36 cellular contexts compared by ENCODE assay signal in the genomic region with DNA sequence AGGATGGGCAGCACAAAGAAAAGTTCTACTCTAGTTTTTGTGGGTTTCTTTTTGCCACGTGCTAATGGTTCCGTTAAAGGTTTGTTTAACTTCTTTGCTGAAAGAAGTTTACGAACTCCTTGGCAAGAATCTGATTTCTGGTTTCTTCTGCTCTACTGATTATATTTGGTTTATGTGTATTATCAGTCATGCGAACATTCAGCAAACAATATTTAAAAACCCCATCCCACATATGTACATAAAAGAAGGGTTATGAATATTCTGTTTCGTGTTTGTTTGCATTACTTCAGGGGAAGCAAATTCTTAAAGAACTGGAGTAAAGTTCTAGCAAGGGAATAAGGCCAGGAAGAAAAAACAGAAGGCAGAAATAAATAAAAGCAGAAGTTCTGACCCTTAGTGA.
"Had no signal": no experiment of that assay in that cellular context is flagged by ENCODE, and none has a peak within 500 bp of the region (broad histone marks: within the 10 kb centered on the region; RNA-seq: fewer than 3 reads in every experiment).

No MANE protein-coding gene starts in this region.

- H3K4me3 Mint-ChIP-seq: activated CD4-positive, alpha-beta memory T cell treated with anti-CD3 and anti-CD28 coated beads, Interleukin-2, amount 10 ng/mL, durations not matched to agents 7 days and 5 days; activated CD8-positive, alpha-beta memory T cell treated with anti-CD3 and anti-CD28 coated beads, Interleukin-2, amount 10 ng/mL, durations not matched to agents 7 days and 5 days; activated naive CD4-positive, alpha-beta T cell treated with anti-CD3 and anti-CD28 coated beads, Interleukin-2, amount 10 ng/mL, durations not matched to agents 7 days and 5 days; activated naive CD8-positive, alpha-beta T cell; activated naive CD8-positive, alpha-beta T cell treated with anti-CD3 and anti-CD28 coated beads, Interleukin-2, amount 50 U/mL, for 24 hours had no signal

- H3K27me3 ChIP-seq: brain microvascular endothelial cell, MG63, Peyer's patch had no signal

- H3K9me3 ChIP-seq: MG63, Peyer's patch had no signal

- H3K27ac ChIP-seq: brain microvascular endothelial cell, Peyer's patch, RWPE1, WERI-Rb-1 had no signal

- H3K4me1 ChIP-seq: Peyer's patch had no signal

- DNase-seq: activated CD4-positive, alpha-beta memory T cell treated with anti-CD3 and anti-CD28 coated beads, Interleukin-2, amount 10 ng/mL, durations not matched to agents 7 days and 5 days; activated CD4-positive, alpha-beta T cell treated with anti-CD3 and anti-CD28 coated beads for 1 hour; activated CD4-positive, alpha-beta T cell treated with anti-CD3 and anti-CD28 coated beads for 48 hours; activated CD4-positive, CD25-positive, alpha-beta regulatory T cell; activated CD8-positive, alpha-beta memory T cell treated with anti-CD3 and anti-CD28 coated beads for 24 hours; activated CD8-positive, alpha-beta memory T cell treated with anti-CD3 and anti-CD28 coated beads, Interleukin-2, amount 10 ng/mL, durations not matched to agents 7 days and 5 days; activated CD8-positive, alpha-beta memory T cell treated with anti-CD3 and anti-CD28 coated beads, Interleukin-2, amount 50 U/mL, for 48 hours; activated effector memory CD4-positive, alpha-beta T cell treated with Interleukin-2 at 50 U/mL for 16 hours; activated naive CD4-positive, alpha-beta T cell treated with anti-CD3 and anti-CD28 coated beads, Interleukin-2, amount 10 ng/mL, durations not matched to agents 7 days and 5 days; activated naive CD8-positive, alpha-beta T cell treated with anti-CD3 and anti-CD28 coated beads, Interleukin-2, amount 50 U/mL, for 24 hours; activated T-cell treated with anti-CD3 and anti-CD28 coated beads, Interleukin-2, amount 50 U/mL, for 48 hours; aorta; brain microvascular endothelial cell; central memory CD4-positive, alpha-beta T cell; Karpas-422; KBM-7; MG63; NCI-H1105; NCI-H1417 treated with DMSO at 0.1 percent for 48 hours; NCI-H187 treated with DMSO at 0.1 percent for 48 hours; NCI-H2081 treated with DMSO at 0.1 percent for 48 hours; NCI-H226; NCI-H446 treated with DMSO at 0.1 percent for 48 hours; NCI-H524; NCI-H69; NCI-H82; Peyer's patch; SIG-M5; T-helper 1 cell; T-helper 2 cell; T-helper 9 cell; WERI-Rb-1 had no signal

- ATAC-seq: activated CD8-positive, alpha-beta memory T cell treated with anti-CD3 and anti-CD28 coated beads, Interleukin-2, amount 10 ng/mL, durations not matched to agents 7 days and 5 days; activated naive CD8-positive, alpha-beta T cell treated with anti-CD3 and anti-CD28 coated beads, Interleukin-2, amount 50 U/mL, for 24 hours; Right ventricle myocardium inferior; SK-N-SH treated with all-trans-retinoic acid at 6 μM for 48 hours had no signal

- H3K4me3 ChIP-seq: MG63, Peyer's patch had no signal

- H3K27me3 Mint-ChIP-seq: activated CD4-positive, alpha-beta memory T cell treated with anti-CD3 and anti-CD28 coated beads, Interleukin-2, amount 10 ng/mL, durations not matched to agents 7 days and 5 days; activated CD8-positive, alpha-beta memory T cell treated with anti-CD3 and anti-CD28 coated beads, Interleukin-2, amount 10 ng/mL, durations not matched to agents 7 days and 5 days; activated naive CD4-positive, alpha-beta T cell treated with anti-CD3 and anti-CD28 coated beads, Interleukin-2, amount 10 ng/mL, durations not matched to agents 7 days and 5 days; activated naive CD8-positive, alpha-beta T cell; activated naive CD8-positive, alpha-beta T cell treated with anti-CD3 and anti-CD28 coated beads, Interleukin-2, amount 50 U/mL, for 24 hours had no signal

- H3K4me1 Mint-ChIP-seq: activated CD4-positive, alpha-beta memory T cell treated with anti-CD3 and anti-CD28 coated beads, Interleukin-2, amount 10 ng/mL, durations not matched to agents 7 days and 5 days; activated CD8-positive, alpha-beta memory T cell treated with anti-CD3 and anti-CD28 coated beads, Interleukin-2, amount 10 ng/mL, durations not matched to agents 7 days and 5 days; activated naive CD4-positive, alpha-beta T cell treated with anti-CD3 and anti-CD28 coated beads, Interleukin-2, amount 10 ng/mL, durations not matched to agents 7 days and 5 days; activated naive CD8-positive, alpha-beta T cell treated with anti-CD3 and anti-CD28 coated beads, Interleukin-2, amount 50 U/mL, for 24 hours had no signal

- H3K27ac Mint-ChIP-seq: activated CD4-positive, alpha-beta memory T cell treated with anti-CD3 and anti-CD28 coated beads, Interleukin-2, amount 10 ng/mL, durations not matched to agents 7 days and 5 days; activated CD8-positive, alpha-beta memory T cell treated with anti-CD3 and anti-CD28 coated beads, Interleukin-2, amount 10 ng/mL, durations not matched to agents 7 days and 5 days; activated naive CD4-positive, alpha-beta T cell treated with anti-CD3 and anti-CD28 coated beads, Interleukin-2, amount 10 ng/mL, durations not matched to agents 7 days and 5 days; activated naive CD8-positive, alpha-beta T cell; activated naive CD8-positive, alpha-beta T cell treated with anti-CD3 and anti-CD28 coated beads, Interleukin-2, amount 50 U/mL, for 24 hours had no signal

- H3K9me3 Mint-ChIP-seq: activated CD4-positive, alpha-beta memory T cell treated with anti-CD3 and anti-CD28 coated beads, Interleukin-2, amount 10 ng/mL, durations not matched to agents 7 days and 5 days; activated naive CD4-positive, alpha-beta T cell treated with anti-CD3 and anti-CD28 coated beads, Interleukin-2, amount 10 ng/mL, durations not matched to agents 7 days and 5 days; activated naive CD8-positive, alpha-beta T cell treated with anti-CD3 and anti-CD28 coated beads, Interleukin-2, amount 50 U/mL, for 24 hours had no signal
